In genomic region chr19:55641376-55642152, GRCh38 we compare ENCODE assay signal across 8 cellular contexts. TPM values are rescaled to one million over a fixed set of nuclear protein-coding genes. Genes with fewer than 3 reads are reported as not detected.
A peak's percentile ranks its signal among the peaks of the same experiment; 100 is the strongest.
DNase-seq lines count a peak whose midpoint lies in the region; ATAC-seq lines count a peak whose summit lies in the region.

No MANE protein-coding gene starts in this region.

- H3K27me3 ChIP-seq in skeletal muscle tissue (ENCODE audit: control insufficient read depth in 3 of 3, insufficient read depth in 3 of 3, low read length in 3 of 3), result no peaks in the 10 kb centered on the region

- peak overlapping the region; percentile 93 for H3K27ac Mint-ChIP-seq in activated naive CD8-positive, alpha-beta T cell treated with anti-CD3 and anti-CD28 coated beads, Interleukin-2, amount 50 U/mL, for 24 hours

- H3K9ac ChIP-seq in skeletal muscle tissue (ENCODE audit: low read depth in 1 of 3, low read length in 3 of 3), result peak overlapping the region; percentile 52 to 90 (median 81)

- H3K9me3 Mint-ChIP-seq in activated naive CD8-positive, alpha-beta T cell treated with anti-CD3 and anti-CD28 coated beads, Interleukin-2, amount 50 U/mL, for 24 hours, result no peaks in the 10 kb centered on the region

- H3K4me1 ChIP-seq in skeletal muscle tissue (ENCODE audit: control insufficient read depth in 3 of 3, insufficient read depth in 3 of 3, low read length in 3 of 3), result peaks cover 56 to 69% (median 67%) of the 10 kb centered on the region in 3 donors

- peaks cover 70% of the 10 kb centered on the region for H3K4me1 Mint-ChIP-seq in activated naive CD8-positive, alpha-beta T cell treated with anti-CD3 and anti-CD28 coated beads, Interleukin-2, amount 50 U/mL, for 24 hours

- no peaks in the 10 kb centered on the region for H3K9me3 ChIP-seq in skeletal muscle tissue (ENCODE audit: control insufficient read depth in 3 of 3, low read length in 3 of 3)

- peak overlapping the region; percentile 85 for H3K27ac ChIP-seq in skeletal muscle tissue (ENCODE audit: low read depth, low read length)

- peak; percentile 8 for DNase-seq in NCI-H2107 treated with DMSO at 0.1 percent for 48 hours (lab: John Stamatoyannopoulos, UW; ENCODE audit: unreplicated experiment)
- no peak for DNase-seq in NCI-H2107 (lab: John Stamatoyannopoulos, UW)
- peak; percentile 76 for DNase-seq in NCI-H146 (lab: John Stamatoyannopoulos, UW)
- DNase-seq in activated naive CD8-positive, alpha-beta T cell treated with anti-CD3 and anti-CD28 coated beads, Interleukin-2, amount 50 U/mL, for 24 hours, result no peak
- no peak for DNase-seq in HuH-7 (ENCODE audit: low spot score)

- H3K4me3 Mint-ChIP-seq in activated naive CD8-positive, alpha-beta T cell treated with anti-CD3 and anti-CD28 coated beads, Interleukin-2, amount 50 U/mL, for 24 hours, result peak overlapping the region; percentile 94

- H3K4me3 ChIP-seq in iPS-11a (ENCODE audit: low read depth, low read length), result peak overlapping the region; percentile 64
- H3K4me3 ChIP-seq in skeletal muscle tissue (ENCODE audit: low read length in 3 of 3), result peak overlapping the region; percentile 81 to 87 (median 86)

- H3K27me3 Mint-ChIP-seq in activated naive CD8-positive, alpha-beta T cell treated with anti-CD3 and anti-CD28 coated beads, Interleukin-2, amount 50 U/mL, for 24 hours, result peaks cover 2% of the 10 kb centered on the region

- peaks cover 10 to 17% (median 14%) of the 10 kb centered on the region in 3 donors for H3K36me3 ChIP-seq in skeletal muscle tissue (ENCODE audit: control insufficient read depth in 3 of 3, insufficient read depth in 3 of 3, low read length in 3 of 3)

- H3K36me3 Mint-ChIP-seq in activated naive CD8-positive, alpha-beta T cell treated with anti-CD3 and anti-CD28 coated beads, Interleukin-2, amount 50 U/mL, for 24 hours (ENCODE audit: low read depth), result peaks cover 53% of the 10 kb centered on the region

- peak; percentile 1 for ATAC-seq in activated naive CD8-positive, alpha-beta T cell treated with anti-CD3 and anti-CD28 coated beads, Interleukin-2, amount 50 U/mL, for 24 hours
- ATAC-seq in HG03025 (IDR thresholded peaks at IDR 0.05; ENCODE audit: low FRiP score, unreplicated experiment), result no peak

RNA-seq across cellular contexts. Expression of gene ZNF580, which starts 0.8 kb away (rescaled TPM):
- total RNA-seq in skeletal muscle tissue, result 2.1 TPM

RNA-seq across cellular contexts. Expression of gene ZNF581, which starts 1.9 kb away (rescaled TPM):
- total RNA-seq in skeletal muscle tissue, result 17.2 TPM

RNA-seq across cellular contexts. Expression of gene CCDC106, which starts 6.4 kb away (rescaled TPM):
- total RNA-seq in skeletal muscle tissue, result 3.1 TPM

RNA-seq across cellular contexts. Expression of gene U2AF2, which starts 13.3 kb away (rescaled TPM):
- total RNA-seq in skeletal muscle tissue, result 52.2 TPM

RNA-seq across cellular contexts. Expression of gene ZNF784, which starts 17.2 kb away (rescaled TPM):
- 8.9 TPM for total RNA-seq in skeletal muscle tissue

Comparison
In these comparisons a context has a peak if more than half of its experiments do, and no peak if none do; other contexts are left out.
1. DNase-seq: peak in NCI-H2107 treated with DMSO at 0.1 percent for 48 hours (single experiment) and NCI-H146 (single experiment); none in NCI-H2107 (single experiment), activated naive CD8-positive, alpha-beta T cell treated with anti-CD3 and anti-CD28 coated beads, Interleukin-2, amount 50 U/mL, for 24 hours (single experiment) and HuH-7 (single experiment).